ENCODE assay signal across 8 cellular contexts in the genomic region with DNA sequence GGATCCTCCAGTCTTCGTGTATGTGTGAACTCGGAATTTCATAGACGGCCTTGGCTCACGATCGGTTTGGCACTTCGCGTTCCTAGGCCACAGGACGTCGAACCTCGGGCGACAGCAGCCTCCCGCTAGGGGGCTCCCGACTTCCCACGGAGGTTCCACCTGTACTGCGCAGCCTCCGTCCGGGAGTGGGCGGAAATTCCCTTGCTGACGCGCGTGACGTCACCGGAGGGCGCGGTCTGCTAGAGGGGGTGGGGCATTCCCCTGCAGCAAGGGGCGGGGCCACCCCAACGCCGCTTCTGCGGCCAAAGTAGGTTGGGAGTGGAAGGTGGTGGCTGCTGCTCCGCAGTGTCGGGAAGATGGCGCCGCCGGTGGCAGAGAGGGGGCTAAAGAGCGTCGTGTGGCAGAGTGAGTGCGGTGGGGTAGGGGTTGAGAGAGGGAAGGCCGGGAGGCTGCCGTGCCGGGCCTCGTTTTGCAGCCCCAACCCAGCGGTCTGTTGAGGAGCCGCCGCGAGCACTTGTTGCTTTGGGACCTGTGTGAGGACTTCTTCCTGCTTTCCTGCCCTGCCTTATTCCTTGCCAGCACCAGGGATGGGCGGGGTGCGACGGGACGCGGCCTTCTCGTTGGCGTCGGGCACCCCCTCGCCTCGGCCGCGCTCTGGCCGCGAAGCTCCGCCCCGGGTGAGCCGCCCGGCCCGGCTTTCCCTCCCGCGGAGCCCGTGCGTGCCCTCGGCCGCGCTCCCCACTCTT. TPM values are rescaled to one million over a fixed set of nuclear protein-coding genes. Genes with fewer than 3 reads are reported as not detected.
DNase-seq lines count a peak whose midpoint lies in the region; ATAC-seq lines count a peak whose summit lies in the region.

A gene with protein sequence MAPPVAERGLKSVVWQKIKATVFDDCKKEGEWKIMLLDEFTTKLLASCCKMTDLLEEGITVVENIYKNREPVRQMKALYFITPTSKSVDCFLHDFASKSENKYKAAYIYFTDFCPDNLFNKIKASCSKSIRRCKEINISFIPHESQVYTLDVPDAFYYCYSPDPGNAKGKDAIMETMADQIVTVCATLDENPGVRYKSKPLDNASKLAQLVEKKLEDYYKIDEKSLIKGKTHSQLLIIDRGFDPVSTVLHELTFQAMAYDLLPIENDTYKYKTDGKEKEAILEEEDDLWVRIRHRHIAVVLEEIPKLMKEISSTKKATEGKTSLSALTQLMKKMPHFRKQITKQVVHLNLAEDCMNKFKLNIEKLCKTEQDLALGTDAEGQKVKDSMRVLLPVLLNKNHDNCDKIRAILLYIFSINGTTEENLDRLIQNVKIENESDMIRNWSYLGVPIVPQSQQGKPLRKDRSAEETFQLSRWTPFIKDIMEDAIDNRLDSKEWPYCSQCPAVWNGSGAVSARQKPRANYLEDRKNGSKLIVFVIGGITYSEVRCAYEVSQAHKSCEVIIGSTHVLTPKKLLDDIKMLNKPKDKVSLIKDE (plus strand): TSS at position 293 of the 746 bp plus-strand sequence. CDS start 64 bp downstream, at position 357.

- no peaks in the 10 kb centered on the region for H3K9me3 ChIP-seq in mucosa of rectum (ENCODE audit: control insufficient read depth in 2 of 2, low read length in 2 of 2)

- H3K4me3 Mint-ChIP-seq in IgD-negative memory B cell: peak within 1 kb of the TSS; percentile 99 to 100 (median 99)

- H3K36me3 ChIP-seq in mucosa of rectum (ENCODE audit: control insufficient read depth in 2 of 2, insufficient read depth in 2 of 2, low read length in 2 of 2): no peaks in the 10 kb centered on the region

- H3K27ac Mint-ChIP-seq in IgD-negative memory B cell: peak within 1 kb of the TSS; percentile 83 to 99 (median 98)

- no peaks in the 10 kb centered on the region for H3K9me3 Mint-ChIP-seq in IgD-negative memory B cell

- ATAC-seq in GM21528 (IDR thresholded peaks at IDR 0.05; ENCODE audit: low FRiP score, unreplicated experiment): peak; percentile 93

- H3K4me3 ChIP-seq in mucosa of rectum (ENCODE audit: low read length in 2 of 2): peak within 1 kb of the TSS; percentile 91 to 95

- H3K27ac ChIP-seq in epithelial cell of prostate (peak within 1 kb of the TSS; percentile 94), mucosa of rectum (ENCODE audit: low read depth in 2 of 2, low read length in 2 of 2) (peak within 1 kb of the TSS; percentile 96 to 99)

- peaks cover 16 to 24% (median 19%) of the 10 kb centered on the region in 3 donors for H3K4me1 Mint-ChIP-seq in IgD-negative memory B cell

- no peaks in the 10 kb centered on the region for H3K27me3 ChIP-seq in mucosa of rectum (ENCODE audit: control insufficient read depth in 2 of 2, insufficient read depth in 2 of 2, low read length in 2 of 2)

- peak; percentile 94 for DNase-seq in DMS153 (lab: John Stamatoyannopoulos, UW)
- DNase-seq in OCI-M2 (lab: John Stamatoyannopoulos, UW; ENCODE audit: unreplicated experiment): peak; percentile 95
- DNase-seq in activated T-cell treated with anti-CD3 and anti-CD28 coated beads for 48 hours (ENCODE audit: low read depth): peak; percentile 100
- peak; percentile 91 for DNase-seq in epithelial cell of prostate (ENCODE audit: low read depth, low spot score)
- peak; percentile 100 for DNase-seq in stimulated activated CD8-positive, alpha-beta memory T cell treated with anti-CD3 and anti-CD28 coated beads, Interleukin-7, amount 100 ng/mL, for 1 hour (ENCODE audit: low read depth in 2 of 2)

- H3K9ac ChIP-seq in mucosa of rectum (ENCODE audit: low read depth in 1 of 2, low read length in 2 of 2): peak within 1 kb of the TSS; percentile 83 to 96

- H3K4me1 ChIP-seq in mucosa of rectum (ENCODE audit: control insufficient read depth in 2 of 2, insufficient read depth in 2 of 2, low read length in 2 of 2): peaks cover 0 to 6% of the 10 kb centered on the region in 2 donors

- H3K36me3 Mint-ChIP-seq in IgD-negative memory B cell: peaks cover 1% of the 10 kb centered on the region

- H3K27me3 Mint-ChIP-seq in IgD-negative memory B cell: no peaks in the 10 kb centered on the region

RNA-seq across cellular contexts. Expression of the gene that starts here (rescaled TPM):
- 34.7 TPM for polyA plus RNA-seq in IgD-negative memory B cell

Comparison
In these comparisons a context has a peak if more than half of its experiments do, and no peak if none do; other contexts are left out.
1. Peak in every context shown above with its lines: DNase-seq, ATAC-seq, H3K4me3 ChIP-seq and H3K27ac ChIP-seq.